In the genomic region with DNA sequence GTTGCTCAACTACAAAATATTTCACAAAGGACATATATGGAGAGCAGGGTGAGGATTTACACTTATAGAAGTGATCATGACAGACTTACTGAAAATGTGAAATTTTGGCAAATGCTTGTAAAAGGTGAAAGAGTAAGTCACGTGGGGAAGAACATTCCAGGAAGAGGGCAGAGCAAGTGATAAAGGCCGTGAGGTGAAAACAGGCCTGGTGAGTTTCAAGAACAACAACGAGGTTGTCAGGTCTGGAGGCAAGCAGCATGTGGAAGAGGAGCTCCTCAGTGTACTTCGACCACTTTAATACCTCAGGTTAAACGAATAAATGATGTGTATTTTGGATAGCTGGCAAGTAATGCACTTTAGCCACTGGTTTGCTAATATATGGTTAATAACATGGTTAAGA, we compare ENCODE assay signal across 2 cellular contexts.
TF ChIP-seq lines count a peak whose summit lies in the region.

No MANE protein-coding gene starts in this region.

TF ChIP-seq in GM23338, 12 proteins besides CTCF, POLR2A, EP300 and RAD21 (continued from another document):
- TF ChIP-seq, protein P1, sequence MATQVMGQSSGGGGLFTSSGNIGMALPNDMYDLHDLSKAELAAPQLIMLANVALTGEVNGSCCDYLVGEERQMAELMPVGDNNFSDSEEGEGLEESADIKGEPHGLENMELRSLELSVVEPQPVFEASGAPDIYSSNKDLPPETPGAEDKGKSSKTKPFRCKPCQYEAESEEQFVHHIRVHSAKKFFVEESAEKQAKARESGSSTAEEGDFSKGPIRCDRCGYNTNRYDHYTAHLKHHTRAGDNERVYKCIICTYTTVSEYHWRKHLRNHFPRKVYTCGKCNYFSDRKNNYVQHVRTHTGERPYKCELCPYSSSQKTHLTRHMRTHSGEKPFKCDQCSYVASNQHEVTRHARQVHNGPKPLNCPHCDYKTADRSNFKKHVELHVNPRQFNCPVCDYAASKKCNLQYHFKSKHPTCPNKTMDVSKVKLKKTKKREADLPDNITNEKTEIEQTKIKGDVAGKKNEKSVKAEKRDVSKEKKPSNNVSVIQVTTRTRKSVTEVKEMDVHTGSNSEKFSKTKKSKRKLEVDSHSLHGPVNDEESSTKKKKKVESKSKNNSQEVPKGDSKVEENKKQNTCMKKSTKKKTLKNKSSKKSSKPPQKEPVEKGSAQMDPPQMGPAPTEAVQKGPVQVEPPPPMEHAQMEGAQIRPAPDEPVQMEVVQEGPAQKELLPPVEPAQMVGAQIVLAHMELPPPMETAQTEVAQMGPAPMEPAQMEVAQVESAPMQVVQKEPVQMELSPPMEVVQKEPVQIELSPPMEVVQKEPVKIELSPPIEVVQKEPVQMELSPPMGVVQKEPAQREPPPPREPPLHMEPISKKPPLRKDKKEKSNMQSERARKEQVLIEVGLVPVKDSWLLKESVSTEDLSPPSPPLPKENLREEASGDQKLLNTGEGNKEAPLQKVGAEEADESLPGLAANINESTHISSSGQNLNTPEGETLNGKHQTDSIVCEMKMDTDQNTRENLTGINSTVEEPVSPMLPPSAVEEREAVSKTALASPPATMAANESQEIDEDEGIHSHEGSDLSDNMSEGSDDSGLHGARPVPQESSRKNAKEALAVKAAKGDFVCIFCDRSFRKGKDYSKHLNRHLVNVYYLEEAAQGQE (IDR thresholded peaks at IDR 0.05; ENCODE audit: unreplicated experiment), result no peak
- no peak for TF ChIP-seq POLR2AphosphoS5 (IDR thresholded peaks at IDR 0.05; ENCODE audit: low read depth)
- TF ChIP-seq JUNB (IDR thresholded peaks at IDR 0.05; ENCODE audit: unreplicated experiment), result no peak
- no peak for TF ChIP-seq NANOG (IDR thresholded peaks at IDR 0.05; ENCODE audit: borderline replicate concordance)

TF ChIP-seq in WTC11, 78 proteins besides CTCF, POLR2A, EP300 and RAD21 (continued from another document):
- TF ChIP-seq, protein P2, sequence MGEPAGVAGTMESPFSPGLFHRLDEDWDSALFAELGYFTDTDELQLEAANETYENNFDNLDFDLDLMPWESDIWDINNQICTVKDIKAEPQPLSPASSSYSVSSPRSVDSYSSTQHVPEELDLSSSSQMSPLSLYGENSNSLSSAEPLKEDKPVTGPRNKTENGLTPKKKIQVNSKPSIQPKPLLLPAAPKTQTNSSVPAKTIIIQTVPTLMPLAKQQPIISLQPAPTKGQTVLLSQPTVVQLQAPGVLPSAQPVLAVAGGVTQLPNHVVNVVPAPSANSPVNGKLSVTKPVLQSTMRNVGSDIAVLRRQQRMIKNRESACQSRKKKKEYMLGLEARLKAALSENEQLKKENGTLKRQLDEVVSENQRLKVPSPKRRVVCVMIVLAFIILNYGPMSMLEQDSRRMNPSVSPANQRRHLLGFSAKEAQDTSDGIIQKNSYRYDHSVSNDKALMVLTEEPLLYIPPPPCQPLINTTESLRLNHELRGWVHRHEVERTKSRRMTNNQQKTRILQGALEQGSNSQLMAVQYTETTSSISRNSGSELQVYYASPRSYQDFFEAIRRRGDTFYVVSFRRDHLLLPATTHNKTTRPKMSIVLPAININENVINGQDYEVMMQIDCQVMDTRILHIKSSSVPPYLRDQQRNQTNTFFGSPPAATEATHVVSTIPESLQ (CRISPR knock-in tag; IDR thresholded peaks at IDR 0.05), result no peak
- TF ChIP-seq TEAD4 (CRISPR knock-in tag; IDR thresholded peaks at IDR 0.05) (no peak), ESRRA (CRISPR knock-in tag; IDR thresholded peaks at IDR 0.05; ENCODE audit: borderline replicate concordance) (no peak), ZNF416 (CRISPR knock-in tag; IDR thresholded peaks at IDR 0.05) (no peak), HMGA2 (CRISPR knock-in tag; IDR thresholded peaks at IDR 0.05) (no peak), NR3C1 (CRISPR knock-in tag; conservative IDR thresholded peaks at IDR 0.05; ENCODE audit: low read depth) (no peak), ZNF671 (CRISPR knock-in tag; IDR thresholded peaks at IDR 0.05) (no peak), FOXP1 (CRISPR knock-in tag; IDR thresholded peaks at IDR 0.05; ENCODE audit: borderline replicate concordance) (no peak), RELA (CRISPR knock-in tag; IDR thresholded peaks at IDR 0.05; ENCODE audit: borderline replicate concordance) (no peak), ZNF423 (CRISPR knock-in tag; IDR thresholded peaks at IDR 0.05) (no peak)
- TF ChIP-seq, protein P3, sequence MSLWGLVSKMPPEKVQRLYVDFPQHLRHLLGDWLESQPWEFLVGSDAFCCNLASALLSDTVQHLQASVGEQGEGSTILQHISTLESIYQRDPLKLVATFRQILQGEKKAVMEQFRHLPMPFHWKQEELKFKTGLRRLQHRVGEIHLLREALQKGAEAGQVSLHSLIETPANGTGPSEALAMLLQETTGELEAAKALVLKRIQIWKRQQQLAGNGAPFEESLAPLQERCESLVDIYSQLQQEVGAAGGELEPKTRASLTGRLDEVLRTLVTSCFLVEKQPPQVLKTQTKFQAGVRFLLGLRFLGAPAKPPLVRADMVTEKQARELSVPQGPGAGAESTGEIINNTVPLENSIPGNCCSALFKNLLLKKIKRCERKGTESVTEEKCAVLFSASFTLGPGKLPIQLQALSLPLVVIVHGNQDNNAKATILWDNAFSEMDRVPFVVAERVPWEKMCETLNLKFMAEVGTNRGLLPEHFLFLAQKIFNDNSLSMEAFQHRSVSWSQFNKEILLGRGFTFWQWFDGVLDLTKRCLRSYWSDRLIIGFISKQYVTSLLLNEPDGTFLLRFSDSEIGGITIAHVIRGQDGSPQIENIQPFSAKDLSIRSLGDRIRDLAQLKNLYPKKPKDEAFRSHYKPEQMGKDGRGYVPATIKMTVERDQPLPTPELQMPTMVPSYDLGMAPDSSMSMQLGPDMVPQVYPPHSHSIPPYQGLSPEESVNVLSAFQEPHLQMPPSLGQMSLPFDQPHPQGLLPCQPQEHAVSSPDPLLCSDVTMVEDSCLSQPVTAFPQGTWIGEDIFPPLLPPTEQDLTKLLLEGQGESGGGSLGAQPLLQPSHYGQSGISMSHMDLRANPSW (CRISPR knock-in tag; conservative IDR thresholded peaks at IDR 0.05; ENCODE audit: low read depth), result no peak
- TF ChIP-seq, protein P4, sequence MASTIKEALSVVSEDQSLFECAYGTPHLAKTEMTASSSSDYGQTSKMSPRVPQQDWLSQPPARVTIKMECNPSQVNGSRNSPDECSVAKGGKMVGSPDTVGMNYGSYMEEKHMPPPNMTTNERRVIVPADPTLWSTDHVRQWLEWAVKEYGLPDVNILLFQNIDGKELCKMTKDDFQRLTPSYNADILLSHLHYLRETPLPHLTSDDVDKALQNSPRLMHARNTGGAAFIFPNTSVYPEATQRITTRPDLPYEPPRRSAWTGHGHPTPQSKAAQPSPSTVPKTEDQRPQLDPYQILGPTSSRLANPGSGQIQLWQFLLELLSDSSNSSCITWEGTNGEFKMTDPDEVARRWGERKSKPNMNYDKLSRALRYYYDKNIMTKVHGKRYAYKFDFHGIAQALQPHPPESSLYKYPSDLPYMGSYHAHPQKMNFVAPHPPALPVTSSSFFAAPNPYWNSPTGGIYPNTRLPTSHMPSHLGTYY (CRISPR knock-in tag; IDR thresholded peaks at IDR 0.05), result no peak
